ENCODE assay signal across 10 cellular contexts in the genomic region with DNA sequence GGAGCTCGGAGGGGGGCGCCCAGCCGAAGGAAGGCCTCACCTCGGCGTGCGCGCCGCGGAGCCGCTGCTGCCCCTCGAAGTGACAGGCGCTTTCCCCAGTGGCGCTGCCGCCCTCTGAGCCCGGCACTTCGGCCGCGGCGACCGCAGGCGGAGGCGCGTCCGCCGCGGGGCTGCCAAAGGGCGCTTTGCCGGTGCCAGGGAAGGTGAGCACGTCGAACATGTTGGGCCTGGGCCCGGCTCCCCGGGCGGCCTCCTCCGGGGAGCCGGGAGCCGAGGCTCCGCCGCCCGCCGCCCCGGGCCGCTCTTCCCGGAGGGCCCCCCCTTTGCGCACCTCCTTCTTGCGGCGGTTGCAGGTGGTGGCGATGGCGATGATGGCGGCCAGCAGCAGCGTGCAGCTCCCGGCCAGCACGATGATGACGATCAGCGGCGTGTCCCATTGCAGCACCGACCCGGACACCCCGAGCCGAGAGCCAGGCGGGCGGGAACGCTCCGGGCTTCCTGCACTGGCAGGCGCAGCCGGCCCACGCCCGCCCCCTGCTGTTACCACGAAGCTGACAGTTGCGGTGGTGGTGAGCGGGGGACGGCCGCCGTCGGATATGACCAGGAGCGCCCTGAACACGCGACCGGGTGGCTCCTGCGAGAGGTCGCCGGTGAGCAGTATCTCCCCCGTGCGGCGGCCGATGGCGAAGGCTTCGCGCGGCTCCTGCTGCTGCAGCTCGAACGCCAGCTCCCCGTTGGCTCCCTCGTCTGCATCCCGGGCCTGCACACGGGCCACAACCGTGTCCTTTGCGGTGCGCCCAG. TPM values are rescaled to one million over a fixed set of nuclear protein-coding genes. Genes with fewer than 3 reads are reported as not detected.
A peak's percentile ranks its signal among the peaks of the same experiment; 100 is the strongest.
DNase-seq lines count a peak whose midpoint lies in the region; ATAC-seq and TF ChIP-seq lines count a peak whose summit lies in the region.
"Had no signal": no experiment of that assay in that cellular context is flagged by ENCODE, and none has a peak within 500 bp of the region (broad histone marks: within the 10 kb centered on the region; RNA-seq: fewer than 3 reads in every experiment).

No MANE protein-coding gene starts in this region.

- peaks cover 0 to 11% (median 6%) of the 10 kb centered on the region in 3 donors for H3K36me3 Mint-ChIP-seq in immature natural killer cell

- H3K27ac ChIP-seq in VCaP: no peak overlapping the region
- H3K27ac ChIP-seq: A549, HL-60 had no signal

- peaks cover 23 to 36% (median 33%) of the 10 kb centered on the region in 3 donors for H3K27me3 Mint-ChIP-seq in immature natural killer cell (ENCODE audit: low read depth in 3 of 3)

- peak; percentile 76 for TF ChIP-seq CTCF in VCaP (conservative IDR thresholded peaks at IDR 0.05)

- no peak overlapping the region for H3K4me3 Mint-ChIP-seq in immature natural killer cell

- H3K9me3 Mint-ChIP-seq in immature natural killer cell: peaks cover 4 to 22% (median 14%) of the 10 kb centered on the region in 6 donors

- H3K4me1 Mint-ChIP-seq in immature natural killer cell: peaks cover 18 to 23% of the 10 kb centered on the region in 2 donors

- DNase-seq in NCI-H187 (lab: John Stamatoyannopoulos, UW) (peak; percentile 39 to 70), NCI-H187 treated with DMSO at 0.1 percent for 48 hours (lab: John Stamatoyannopoulos, UW) (no peak), left cardiac atrium (peak; percentile 28), Ammon's horn (ENCODE audit: low spot score) (no peak), immature natural killer cell (no peak)
- DNase-seq in stimulated activated CD4-positive, alpha-beta T cell treated with anti-CD3 and anti-CD28 coated beads, TNF-alpha, amount 100 ng/mL, for 48 hours (ENCODE audit: low read depth in 3 of 3): peak in 2 of 3 donors; percentile 28 to 31
- no peak for DNase-seq in NK-92 treated with Interleukin-12 subunit alpha and Interleukin-12 subunit beta, amount 100 ng/mL, for 24 hours (lab: John Stamatoyannopoulos, UW)

- intact Hi-C loops in left cardiac atrium (cut with DNase I): no loop called here

- ATAC-seq in left cardiac atrium: no peak

- no peak overlapping the region for H3K27ac Mint-ChIP-seq in immature natural killer cell

RNA-seq across cellular contexts. Expression of a gene that starts 2.5 kb away (rescaled TPM):
- total RNA-seq in left cardiac atrium: not detected
- polyA plus RNA-seq in immature natural killer cell: not detected
- polyA plus RNA-seq: A549 had no signal

Comparison
In these comparisons a context has a peak if more than half of its experiments do, and no peak if none do; other contexts are left out.
1. DNase-seq: peak in NCI-H187 (2 of 2), left cardiac atrium (single experiment) and stimulated activated CD4-positive, alpha-beta T cell treated with anti-CD3 and anti-CD28 coated beads, TNF-alpha, amount 100 ng/mL, for 48 hours (2 of 3); none in NCI-H187 treated with DMSO at 0.1 percent for 48 hours (single experiment), Ammon's horn (single experiment), NK-92 treated with Interleukin-12 subunit alpha and Interleukin-12 subunit beta, amount 100 ng/mL, for 24 hours (single experiment) and immature natural killer cell (0 of 3).